ENCODE assay signal across 23 cellular contexts in genomic region chr3:172760406-172760805, GRCh38. TPM values are rescaled to one million over a fixed set of nuclear protein-coding genes. Genes with fewer than 3 reads are reported as not detected.
DNase-seq lines count a peak whose midpoint lies in the region; ATAC-seq and TF ChIP-seq lines count a peak whose summit lies in the region.
"Had no signal": no experiment of that assay in that cellular context is flagged by ENCODE, and none has a peak within 500 bp of the region (broad histone marks: within the 10 kb centered on the region; RNA-seq: fewer than 3 reads in every experiment).

No MANE protein-coding gene starts in this region.

- H3K27me3 ChIP-seq in mammary epithelial cell (ENCODE audit: insufficient read depth, low read length): no peaks in the 10 kb centered on the region
- H3K27me3 ChIP-seq: cardiac muscle cell, sigmoid colon had no signal

- no peak overlapping the region for H3K27ac ChIP-seq in mammary epithelial cell (ENCODE audit: insufficient read depth, low read depth, low read length)
- H3K27ac ChIP-seq: cardiac muscle cell, epithelial cell of prostate, sigmoid colon, thoracic aorta had no signal

- DNase-seq in AG09309 (ENCODE audit: low read depth) (peak; percentile 27), HCEC 1CT (peak; percentile 62), mammary epithelial cell (peak; percentile 26), kidney tubule cell (ENCODE audit: low spot score) (peak; percentile 48), medulla oblongata (ENCODE audit: extremely low spot score) (no peak), LoVo (ENCODE audit: low spot score) (no peak)
- DNase-seq in activated T-cell treated with anti-CD3 and anti-CD28 coated beads, Interleukin-2, amount 50 U/mL, for 1 hour: no peak
- DNase-seq: activated CD8-positive, alpha-beta memory T cell treated with anti-CD3 and anti-CD28 coated beads, Interleukin-2, amount 10 ng/mL, durations not matched to agents 7 days and 5 days; activated naive CD8-positive, alpha-beta T cell treated with anti-CD3 and anti-CD28 coated beads, Interleukin-2, amount 10 ng/mL, durations not matched to agents 7 days and 5 days; AML-193; DMS79 treated with DMSO at 0.1 percent for 48 hours; NCI-H1436 treated with DMSO at 0.1 percent for 48 hours; NCI-H2171 treated with DMSO at 0.1 percent for 48 hours; NCI-H69; posterior cingulate gyrus; sigmoid colon had no signal

- WGBS in mammary epithelial cell (ENCODE audit: low coverage, missing lambda C conversion rate): 100% methylated on average over 3 of the region's 5 CpGs

- no peaks in the 10 kb centered on the region for H3K9me3 ChIP-seq in mammary epithelial cell (replicated peaks; ENCODE audit: insufficient read depth, low read length)
- H3K9me3 ChIP-seq: sigmoid colon, thoracic aorta had no signal

- H2AFZ ChIP-seq in mammary epithelial cell (ENCODE audit: low read depth, low read length): no peak overlapping the region

- peaks cover 53% of the 10 kb centered on the region for H3K36me3 ChIP-seq in mammary epithelial cell (ENCODE audit: insufficient read depth, low read length)
- H3K36me3 ChIP-seq: thoracic aorta had no signal

- TF ChIP-seq CTCF in AG09309 (IDR thresholded peaks at IDR 0.05; ENCODE audit: control insufficient read depth, insufficient read depth, low read depth, low read length, missing control alignments) (no peak), mammary epithelial cell (conservative IDR thresholded peaks at IDR 0.05 in 1 of 2, IDR thresholded peaks at IDR 0.05 in 1 of 2; ENCODE audit: extremely low read depth in 1 of 2, insufficient read depth in 1 of 2, low read depth in 1 of 2, low read length in 2 of 2) (no peak)

- peaks cover 22% of the 10 kb centered on the region for H3K79me2 ChIP-seq in mammary epithelial cell (ENCODE audit: insufficient read depth, low read length)

- no peak overlapping the region for H3K4me2 ChIP-seq in mammary epithelial cell (ENCODE audit: insufficient read depth, low read depth, low read length)

- H4K20me1 ChIP-seq in mammary epithelial cell (ENCODE audit: insufficient read depth, low read length): peaks cover 3% of the 10 kb centered on the region

- no peak overlapping the region for H3K9ac ChIP-seq in mammary epithelial cell (ENCODE audit: insufficient read depth, low read length)

- CTCF ChIA-PET in mammary epithelial cell (lab: Charles Lee; ENCODE audit: low non-redundant PET): no interaction called here

- no peaks in the 10 kb centered on the region for H3K4me1 ChIP-seq in mammary epithelial cell (ENCODE audit: insufficient read depth, low read length)
- H3K4me1 ChIP-seq: sigmoid colon had no signal

- H3K4me3 ChIP-seq in AG09309 (ENCODE audit: control insufficient read depth, low read depth, low read length) (no peak overlapping the region), mammary epithelial cell (replicated peaks in 1 of 3; ENCODE audit: insufficient read depth in 1 of 3, low read depth in 2 of 3, low read length in 3 of 3) (no peak overlapping the region)
- H3K4me3 ChIP-seq: cardiac muscle cell, sigmoid colon, thoracic aorta had no signal

- no peak for ATAC-seq in HG03354 (IDR thresholded peaks at IDR 0.05; ENCODE audit: poor library complexity, severe bottlenecking, unreplicated experiment)
- ATAC-seq: activated CD8-positive, alpha-beta memory T cell treated with anti-CD3 and anti-CD28 coated beads, Interleukin-2, amount 10 ng/mL, durations not matched to agents 7 days and 5 days; natural killer cell treated with Interleukin-12 subunit alpha and Interleukin-12 subunit beta and Interleukin-15 and Interleukin-18, amount 100 ng/mL, for 72 hours; Right ventricle myocardium inferior; stimulated activated effector memory CD8-positive, alpha-beta T cell treated with anti-CD3 and anti-CD28 coated beads, Interleukin-12 subunit alpha, Interleukin-12 subunit beta, amount 100 ng/mL, for 72 hours had no signal

- intact Hi-C loops in mammary epithelial cell (cut with micrococcal nuclease): no loop called here

- in situ Hi-C loops in mammary epithelial cell (cut with MboI; ENCODE audit: low sequenced_read_pairs in 2 of 2): no loop called here

- BruUV-seq in mammary epithelial cell (replicated peaks; lab: Mats Ljungman, UMichigan): no TSS peak

- dilution Hi-C loops in mammary epithelial cell (cut with HindIII; ENCODE audit: low sequenced_read_pairs): no loop called here

RNA-seq across cellular contexts. Expression of gene ECT2, which starts 9.9 kb away (rescaled TPM):
- total RNA-seq in mammary epithelial cell: 10 to 100 TPM; 24.5 to 46.4 TPM
- polyA plus RNA-seq in mammary epithelial cell: 21.4 TPM
- polyA minus RNA-seq in mammary epithelial cell: 41.2 TPM

RNA-seq across cellular contexts. Expression of gene NCEH1, which starts 49.5 kb away (rescaled TPM):
- total RNA-seq in mammary epithelial cell: 10 to 100 TPM; 13.7 to 44.3 TPM
- polyA plus RNA-seq in mammary epithelial cell: 22.7 TPM
- polyA minus RNA-seq in mammary epithelial cell: 34.8 TPM

Comparison
In these comparisons a context has a peak if more than half of its experiments do, and no peak if none do; other contexts are left out.
1. DNase-seq: peak in AG09309 (single experiment), HCEC 1CT (single experiment), mammary epithelial cell (single experiment) and kidney tubule cell (single experiment); none in activated T-cell treated with anti-CD3 and anti-CD28 coated beads, Interleukin-2, amount 50 U/mL, for 1 hour (single experiment), medulla oblongata (single experiment) and LoVo (single experiment).